Comparison of ENCODE assay signal across 21 cellular contexts in the genomic region with DNA sequence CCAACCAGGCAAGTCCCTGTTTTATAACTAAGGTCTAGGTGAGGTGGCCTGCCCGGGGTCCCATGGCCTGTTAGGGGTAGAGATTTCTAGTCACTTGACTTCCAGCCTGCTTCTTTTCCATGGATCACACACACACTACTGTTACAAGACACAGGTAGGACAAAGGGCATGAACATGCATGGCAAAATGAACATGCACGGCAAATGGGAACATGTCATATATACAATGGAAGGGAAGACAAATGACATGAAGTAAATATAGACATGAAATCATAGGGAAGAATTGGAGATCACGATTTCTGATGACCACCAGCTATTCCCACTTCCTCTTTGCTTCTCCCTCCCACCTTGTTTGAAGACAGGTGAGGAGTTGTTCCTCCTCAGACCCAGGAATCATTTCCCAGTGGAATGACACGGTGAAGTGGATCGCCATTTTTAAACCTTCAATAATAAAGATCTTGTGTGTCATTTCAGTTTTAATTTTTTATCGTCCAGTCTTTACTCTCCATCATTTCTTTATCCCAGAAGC. TPM values are rescaled to one million over a fixed set of nuclear protein-coding genes. Genes with fewer than 3 reads are reported as not detected.
DNase-seq lines count a peak whose midpoint lies in the region; FAIRE-seq and TF ChIP-seq lines count a peak whose summit lies in the region.
"Had no signal": no experiment of that assay in that cellular context is flagged by ENCODE, and none has a peak within 500 bp of the region (broad histone marks: within the 10 kb centered on the region; RNA-seq: fewer than 3 reads in every experiment).

No MANE protein-coding gene starts in this region.

- peaks cover 9% of the 10 kb centered on the region for H3K4me1 Mint-ChIP-seq in astrocyte (ENCODE audit: low read depth, unreplicated experiment)

- H4K20me1 ChIP-seq in GM23248 (ENCODE audit: insufficient read depth) (no peaks in the 10 kb centered on the region), astrocyte (ENCODE audit: insufficient read depth, low read length) (no peaks in the 10 kb centered on the region)

- no peaks in the 10 kb centered on the region for H3K9me2 ChIP-seq in GM23248 (ENCODE audit: insufficient read depth)

- TF ChIP-seq CTCF in astrocyte (IDR thresholded peaks at IDR 0.05; ENCODE audit: insufficient read depth, low read depth, low read length), result no peak

- no peak overlapping the region for H3K4me3 Mint-ChIP-seq in astrocyte (ENCODE audit: unreplicated experiment)

- no peaks in the 10 kb centered on the region for H3K9me3 ChIP-seq in GM23248 (ENCODE audit: low read depth)
- no peaks in the 10 kb centered on the region for H3K9me3 ChIP-seq in astrocyte (ENCODE audit: insufficient read depth, low read depth, low read length)
- no peaks in the 10 kb centered on the region for H3K9me3 ChIP-seq in muscle layer of duodenum (ENCODE audit: control insufficient read depth in 1 of 2, low read length in 2 of 2)
- no peaks in the 10 kb centered on the region for H3K9me3 ChIP-seq in stomach smooth muscle (ENCODE audit: control insufficient read depth in 2 of 2, low read length in 2 of 2)
- H3K9me3 ChIP-seq: lower lobe of right lung, pancreas had no signal

- peak overlapping the region; percentile 50 for H3K27ac ChIP-seq in GM23248
- H3K27ac ChIP-seq in astrocyte (ENCODE audit: low read depth, low read length), result peak overlapping the region; percentile 92
- peak overlapping the region; percentile 7 for H3K27ac ChIP-seq in muscle layer of duodenum (ENCODE audit: low read length)
- H3K27ac ChIP-seq in stomach smooth muscle (ENCODE audit: low read length), result peak overlapping the region; percentile 37
- H3K27ac ChIP-seq: lower lobe of right lung, RWPE1 had no signal

- no peaks in the 10 kb centered on the region for H3K36me3 Mint-ChIP-seq in astrocyte (ENCODE audit: low read depth, unreplicated experiment)
- H3K36me3 Mint-ChIP-seq: CD8-positive, alpha-beta T cell had no signal

- H3K4me2 ChIP-seq in GM23248 (ENCODE audit: unreplicated experiment) (peak overlapping the region; percentile 75), astrocyte (ENCODE audit: low read length) (peak overlapping the region; percentile 80)

- H3K4me1 ChIP-seq in GM23248 (ENCODE audit: insufficient read depth), result peaks cover 14% of the 10 kb centered on the region
- H3K4me1 ChIP-seq in astrocyte (ENCODE audit: insufficient read depth, low read length), result peaks cover 23% of the 10 kb centered on the region
- H3K4me1 ChIP-seq in muscle layer of duodenum (ENCODE audit: control insufficient read depth in 1 of 2, insufficient read depth in 2 of 2, low read length in 2 of 2), result no peaks in the 10 kb centered on the region
- peaks cover 16% of the 10 kb centered on the region for H3K4me1 ChIP-seq in stomach smooth muscle (ENCODE audit: control insufficient read depth, insufficient read depth, low read length)

- H2AFZ ChIP-seq in GM23248 (peak overlapping the region; percentile 68), astrocyte (ENCODE audit: low read depth, low read length) (no peak overlapping the region)

- H3F3A ChIP-seq in GM23248 (ENCODE audit: insufficient read depth), result peaks cover 22% of the 10 kb centered on the region

- H3K36me3 ChIP-seq in GM23248 (ENCODE audit: low read depth) (no peaks in the 10 kb centered on the region), astrocyte (ENCODE audit: insufficient read depth, low read length) (no peaks in the 10 kb centered on the region), muscle layer of duodenum (ENCODE audit: control insufficient read depth in 1 of 2, insufficient read depth in 2 of 2, low read length in 2 of 2) (no peaks in the 10 kb centered on the region), stomach smooth muscle (ENCODE audit: control insufficient read depth in 2 of 2, insufficient read depth in 2 of 2, low read length in 2 of 2) (no peaks in the 10 kb centered on the region)
- H3K36me3 ChIP-seq: lower lobe of right lung, pancreas had no signal

- WGBS in GM23248 (ENCODE audit: low coverage in 1 of 2, low lambda C conversion rate in 2 of 2, missing lambda C conversion rate in 2 of 2), 2 experiments, result 67 to 72% methylated on average over 6 of the region's 6 CpGs

- H3K27me3 ChIP-seq in GM23248 (replicated peaks; ENCODE audit: insufficient read depth) (no peaks in the 10 kb centered on the region), astrocyte (ENCODE audit: insufficient read depth, low read length) (no peaks in the 10 kb centered on the region), muscle layer of duodenum (ENCODE audit: low read depth, low read length) (no peaks in the 10 kb centered on the region), stomach smooth muscle (ENCODE audit: control insufficient read depth in 1 of 2, insufficient read depth in 2 of 2, low read length in 2 of 2) (no peaks in the 10 kb centered on the region)
- H3K27me3 ChIP-seq: pancreas had no signal

- no peak for DNase-seq in GM23248
- no peak for DNase-seq in astrocyte (ENCODE audit: low read depth)
- no peak for DNase-seq in urothelium cell line (ENCODE audit: low spot score)
- DNase-seq in putamen (ENCODE audit: low spot score), result no peak
- DNase-seq in activated T-cell treated with anti-CD3 and anti-CD28 coated beads, Interleukin-2, amount 50 U/mL, for 1 hour, result no peak
- DNase-seq in T-helper 1 cell, result no peak
- DNase-seq: activated CD4-positive, alpha-beta T cell treated with anti-CD3 and anti-CD28 coated beads, Interleukin-2, amount 50 U/mL, for 48 hours; activated effector memory CD4-positive, alpha-beta T cell treated with Interleukin-2 at 50 U/mL for 16 hours; CD8-positive, alpha-beta T cell; lower lobe of right lung; NCI-H2029; NCI-H526; pancreas; T-helper 9 cell had no signal

- peak overlapping the region; percentile 57 for H3K4me3 ChIP-seq in GM23248
- H3K4me3 ChIP-seq in astrocyte (ENCODE audit: insufficient read depth, low read depth, low read length), result no peak overlapping the region
- no peak overlapping the region for H3K4me3 ChIP-seq in muscle layer of duodenum (ENCODE audit: low read depth in 1 of 2, low read length in 2 of 2)
- no peak overlapping the region for H3K4me3 ChIP-seq in stomach smooth muscle (ENCODE audit: low read length in 2 of 2)
- H3K4me3 ChIP-seq: lower lobe of right lung, pancreas had no signal

- no peak for FAIRE-seq in astrocyte (lab: Jason Lieb, UNC)
- no peak for FAIRE-seq in urothelium cell line (lab: Jason Lieb, UNC)
- FAIRE-seq: bronchial epithelial cell, G401.6, GM18507, H1, pancreas had no signal

- H3K9ac ChIP-seq in GM23248, result no peak overlapping the region
- H3K9ac ChIP-seq in astrocyte (ENCODE audit: low read length), result peak overlapping the region; percentile 72
- H3K9ac ChIP-seq in stomach smooth muscle (ENCODE audit: low read length in 2 of 2), result no peak overlapping the region

- H3K9me3 Mint-ChIP-seq in astrocyte (ENCODE audit: unreplicated experiment), result no peaks in the 10 kb centered on the region

- H3K79me2 ChIP-seq in GM23248 (ENCODE audit: insufficient read depth), result no peaks in the 10 kb centered on the region
- no peaks in the 10 kb centered on the region for H3K79me2 ChIP-seq in astrocyte (ENCODE audit: insufficient read depth, low read length)

- H3K27me3 Mint-ChIP-seq in astrocyte (ENCODE audit: low read depth, unreplicated experiment), result no peaks in the 10 kb centered on the region

- H3K27ac Mint-ChIP-seq in astrocyte (ENCODE audit: unreplicated experiment), result peak overlapping the region; percentile 77
- H3K27ac Mint-ChIP-seq: CD8-positive, alpha-beta T cell had no signal

- in situ Hi-C loops in GM23248 (cut with MboI), result no loop called here

RNA-seq across cellular contexts. Expression of a gene that starts 47.6 kb away (rescaled TPM):
- 0.86 and 4.9 TPM in 2 replicates for total RNA-seq in GM23248 (2014; rRNA removed; shearing (Covaris generic))
- 1.5 and 1.7 TPM in 2 replicates for polyA plus RNA-seq in GM23248 (2016; fragmentation: Nextera tagmentation; extraction: Ambion mirVana)
- total RNA-seq in astrocyte, result 72.5 and 87.6 TPM in 2 replicates

Comparison
In these comparisons a context has a peak if more than half of its experiments do, and no peak if none do; other contexts are left out.
1. H3K27ac ChIP-seq: peak in every context shown above with its lines; median percentile 92 in astrocyte; 50 in GM23248; 37 in stomach smooth muscle; 7 in muscle layer of duodenum.
2. RNA of a gene that starts 47.6 kb away (total RNA-seq): 72.5 to 87.6 TPM in astrocyte; 0.86 to 4.9 TPM in GM23248; every median in the first group is over 10 times any median in the second.